Comparison of ENCODE assay signal across 6 cellular contexts in the genomic region with DNA sequence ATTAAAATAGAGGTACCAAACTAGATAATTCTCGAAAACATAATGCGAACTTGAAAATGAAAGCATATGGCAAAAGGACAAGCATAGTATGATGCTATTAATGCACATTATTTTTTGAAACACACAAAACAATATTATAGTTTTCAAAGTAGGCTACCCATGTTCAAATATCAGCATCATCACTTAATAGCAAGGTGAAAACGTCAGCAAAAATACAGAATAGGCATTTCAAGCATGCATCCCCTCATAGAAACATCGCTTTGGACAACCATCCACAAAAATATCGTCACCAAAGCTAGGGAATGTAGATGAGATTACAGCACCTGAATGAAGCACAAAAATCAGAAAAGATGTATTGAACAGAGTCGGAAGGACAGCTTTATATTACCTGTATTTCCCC.
"Had no signal": no experiment of that assay in that cellular context is flagged by ENCODE, and none has a peak within 500 bp of the region (broad histone marks: within the 10 kb centered on the region; RNA-seq: fewer than 3 reads in every experiment).

No MANE protein-coding gene starts in this region.

- DNase-seq: KBM-7, KG1 had no signal

- H3K4me2 ChIP-seq: KMS-11 had no signal

- H3K9ac ChIP-seq: KMS-11 had no signal

- ATAC-seq: K562 had no signal

- H3K4me3 ChIP-seq: K562 had no signal

- FAIRE-seq: HTR-8/SVneo, K562 had no signal

- H3K27ac ChIP-seq: HL-60, KMS-11 had no signal
